ENCODE assay signal across 28 cellular contexts in genomic region chr4:74590476-74590875, GRCh38.
"Had no signal": no experiment of that assay in that cellular context is flagged by ENCODE, and none has a peak within 500 bp of the region (broad histone marks: within the 10 kb centered on the region; RNA-seq: fewer than 3 reads in every experiment).

No MANE protein-coding gene starts in this region.

- H3K4me2 ChIP-seq: smooth muscle cell had no signal

- H3K9me3 Mint-ChIP-seq: natural killer cell treated with Interleukin-12 subunit alpha and Interleukin-12 subunit beta and Interleukin-15 and Interleukin-18, amount 100 ng/mL, for 72 hours; stimulated activated memory B cell treated with anti-CD40 and anti-IgM and Interleukin-4, amounts not matched to agents 10 μg/mL and 1 μg/mL and 100 μg/mL, for 72 hours had no signal

- H3K4me1 ChIP-seq: lower lobe of right lung, stomach, testis, thyroid gland, transverse colon, upper lobe of left lung, vagina had no signal

- H3K9me3 ChIP-seq: lower lobe of right lung, ovary, stomach, testis, thyroid gland, transverse colon, upper lobe of left lung, vagina had no signal

- H3K36me3 ChIP-seq: lower lobe of right lung, ovary, stomach, thyroid gland, transverse colon, upper lobe of left lung, vagina had no signal

- H3K27ac ChIP-seq: lower lobe of right lung, ovary, stomach, testis, thyroid gland, transverse colon, upper lobe of left lung, vagina had no signal

- ATAC-seq: left cardiac atrium; left lobe of liver; lower lobe of right lung; naive thymus-derived CD4-positive, alpha-beta T cell; natural killer cell treated with Interleukin-12 subunit alpha and Interleukin-12 subunit beta and Interleukin-15 and Interleukin-18, amount 100 ng/mL, for 72 hours; right cardiac atrium; sciatic nerve; stimulated activated memory B cell treated with anti-CD40 and anti-IgM and Interleukin-4, amounts not matched to agents 10 μg/mL and 1 μg/mL and 100 μg/mL, for 72 hours; stimulated activated naive CD8-positive, alpha-beta T cell treated with anti-CD3 and anti-CD28 coated beads, Interleukin-15, Interleukin-2, amounts not matched to agents 100 U/mL and 50 U/mL, for 24 hours had no signal

- H3K4me3 Mint-ChIP-seq: mesothelial cell of epicardium; naive thymus-derived CD4-positive, alpha-beta T cell; natural killer cell treated with Interleukin-12 subunit alpha and Interleukin-12 subunit beta and Interleukin-15 and Interleukin-18, amount 100 ng/mL, for 72 hours; stimulated activated memory B cell treated with anti-CD40 and anti-IgM and Interleukin-4, amounts not matched to agents 10 μg/mL and 1 μg/mL and 100 μg/mL, for 72 hours had no signal

- H3K36me3 Mint-ChIP-seq: mesothelial cell of epicardium; naive thymus-derived CD4-positive, alpha-beta T cell; natural killer cell treated with Interleukin-12 subunit alpha and Interleukin-12 subunit beta and Interleukin-15 and Interleukin-18, amount 100 ng/mL, for 72 hours; stimulated activated memory B cell treated with anti-CD40 and anti-IgM and Interleukin-4, amounts not matched to agents 10 μg/mL and 1 μg/mL and 100 μg/mL, for 72 hours had no signal

- H3K27me3 ChIP-seq: ovary, stomach, testis, thyroid gland, transverse colon, upper lobe of left lung, vagina had no signal

- H3K4me3 ChIP-seq: lower lobe of right lung, ovary, smooth muscle cell, stomach, testis, thyroid gland, transverse colon, upper lobe of left lung, vagina had no signal

- DNase-seq: hippocampal formation; kidney glomerular epithelial cell; left cardiac atrium; lower lobe of right lung; mammary epithelial cell; mesendoderm; naive thymus-derived CD4-positive, alpha-beta T cell; ovary; retina; right cardiac atrium; stimulated activated CD4-positive, alpha-beta T cell treated with anti-CD3 and anti-CD28 coated beads, Interleukin-1b, Interleukin-23, amount 100 ng/mL, for 48 hours; stimulated activated CD4-positive, alpha-beta T cell treated with anti-CD3 and anti-CD28 coated beads, Interleukin-2, amount 100 ng/mL, for 48 hours; stimulated activated CD4-positive, alpha-beta T cell treated with anti-CD3 and anti-CD28 coated beads, Interleukin-4, amount 100 ng/mL, for 4 hours; stimulated activated CD8-positive, alpha-beta memory T cell treated with anti-CD3 and anti-CD28 coated beads, Interleukin-4, amount 100 ng/mL, for 48 hours; stimulated activated naive CD8-positive, alpha-beta T cell treated with anti-CD3 and anti-CD28 coated beads, Interleukin-15, Interleukin-2, amounts not matched to agents 100 U/mL and 50 U/mL, for 24 hours; stomach; testis; thyroid gland; transverse colon; upper lobe of left lung had no signal

- H3K27ac Mint-ChIP-seq: mesothelial cell of epicardium; naive thymus-derived CD4-positive, alpha-beta T cell; natural killer cell treated with Interleukin-12 subunit alpha and Interleukin-12 subunit beta and Interleukin-15 and Interleukin-18, amount 100 ng/mL, for 72 hours; progenitor cell of endocrine pancreas; stimulated activated memory B cell treated with anti-CD40 and anti-IgM and Interleukin-4, amounts not matched to agents 10 μg/mL and 1 μg/mL and 100 μg/mL, for 72 hours had no signal

- H3K27me3 Mint-ChIP-seq: natural killer cell treated with Interleukin-12 subunit alpha and Interleukin-12 subunit beta and Interleukin-15 and Interleukin-18, amount 100 ng/mL, for 72 hours had no signal

- H3K4me1 Mint-ChIP-seq: mesothelial cell of epicardium; naive thymus-derived CD4-positive, alpha-beta T cell; stimulated activated memory B cell treated with anti-CD40 and anti-IgM and Interleukin-4, amounts not matched to agents 10 μg/mL and 1 μg/mL and 100 μg/mL, for 72 hours had no signal
